Comparison of ENCODE assay signal across 1 cellular context in the genomic region with DNA sequence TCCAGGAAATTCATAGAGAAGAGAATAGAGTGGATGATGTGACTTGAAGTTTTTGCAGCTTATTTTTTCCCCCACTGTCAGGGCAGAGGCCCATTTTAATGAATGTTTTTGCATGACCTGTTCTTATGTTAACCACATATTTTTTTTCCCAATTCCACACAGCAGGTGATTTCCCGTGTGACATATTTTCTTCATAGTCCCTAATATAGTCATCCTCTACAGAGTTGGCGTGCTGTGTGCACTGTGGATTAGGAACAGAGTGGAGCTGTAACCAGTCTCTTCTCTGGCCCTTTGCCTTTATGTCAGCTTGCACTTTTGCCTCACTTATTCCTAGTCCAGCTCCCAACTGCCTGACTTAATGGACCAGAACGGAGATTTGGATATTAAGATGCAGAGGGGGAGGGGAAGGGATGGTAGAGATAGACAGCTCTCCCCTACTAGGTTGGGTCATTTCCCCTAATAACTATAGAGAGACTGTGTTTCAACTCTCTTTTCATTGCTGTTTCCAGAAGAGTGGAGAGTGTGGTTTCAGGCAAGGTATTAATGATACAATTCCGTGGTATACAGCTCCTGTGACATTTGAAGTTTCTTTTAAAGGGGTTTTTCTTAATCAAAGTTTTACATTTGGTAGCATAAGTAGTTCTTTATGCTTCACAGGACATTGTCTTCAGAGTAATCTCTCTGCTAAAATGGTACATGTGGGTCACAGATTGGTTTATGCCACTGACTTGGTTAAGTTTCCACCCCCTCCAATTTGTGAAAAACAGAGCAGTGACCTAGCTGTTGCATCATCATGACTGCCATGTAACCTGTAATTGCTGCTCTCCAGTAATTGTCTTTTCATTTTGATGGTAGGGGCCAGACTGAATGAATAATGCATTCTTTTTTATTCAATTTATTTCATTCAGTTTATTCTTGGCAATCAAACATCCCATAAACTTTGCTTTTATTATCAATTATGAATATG.
TF ChIP-seq lines count a peak whose summit lies in the region.

No MANE protein-coding gene starts in this region.

TF ChIP-seq in IMR-90, 13 proteins besides CTCF, POLR2A, EP300 and RAD21 (continued from another document):
- TF ChIP-seq MAFK (IDR thresholded peaks at IDR 0.05; ENCODE audit: low read depth, low read length) (no peak), CEBPB (IDR thresholded peaks at IDR 0.05; ENCODE audit: low read depth, low read length) (peak; percentile 65)
